In the genomic region with DNA sequence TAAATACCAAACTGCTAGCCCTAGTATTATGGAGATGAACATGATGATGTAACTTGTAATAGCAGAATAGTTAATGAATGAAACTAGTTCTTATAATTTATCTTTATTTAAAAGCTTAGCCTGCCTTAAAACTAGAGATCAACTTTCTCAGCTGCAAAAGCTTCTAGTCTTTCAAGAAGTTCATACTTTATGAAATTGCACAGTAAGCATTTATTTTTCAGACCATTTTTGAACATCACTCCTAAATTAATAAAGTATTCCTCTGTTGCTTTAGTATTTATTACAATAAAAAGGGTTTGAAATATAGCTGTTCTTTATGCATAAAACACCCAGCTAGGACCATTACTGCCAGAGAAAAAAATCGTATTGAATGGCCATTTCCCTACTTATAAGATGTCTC, we compare ENCODE assay signal across 21 cellular contexts.
"Had no signal": no experiment of that assay in that cellular context is flagged by ENCODE, and none has a peak within 500 bp of the region (broad histone marks: within the 10 kb centered on the region; RNA-seq: fewer than 3 reads in every experiment).

No MANE protein-coding gene starts in this region.

- DNase-seq: activated CD4-positive, alpha-beta T cell treated with anti-CD3 and anti-CD28 coated beads for 1 hour; activated CD8-positive, alpha-beta memory T cell treated with anti-CD3 and anti-CD28 coated beads for 24 hours; activated CD8-positive, alpha-beta memory T cell treated with anti-CD3 and anti-CD28 coated beads, Interleukin-2, amount 50 U/mL, for 48 hours; activated naive CD4-positive, alpha-beta T cell; cerebellar nuclear complex; cortex of kidney; foreskin melanocyte; glutamatergic neuron; midbrain; spleen; stimulated activated CD4-positive, alpha-beta T cell treated with anti-CD3 and anti-CD28 coated beads, Interleukin-4, amount 100 ng/mL, for 4 hours; stimulated activated naive B cell treated with anti-CD40 and anti-IgM and Interleukin-4, amounts not matched to agents 10 μg/mL and 1 μg/mL and 100 μg/mL, for 72 hours; T-helper 9 cell; upper lobe of left lung had no signal

- H3K9me3 ChIP-seq: breast epithelium, spleen, thoracic aorta, upper lobe of left lung had no signal

- H3K27ac ChIP-seq: breast epithelium, thoracic aorta, upper lobe of left lung had no signal

- H3K27me3 ChIP-seq: breast epithelium, spleen, upper lobe of left lung had no signal

- H3K27ac Mint-ChIP-seq: nephron had no signal

- ATAC-seq: stimulated activated naive B cell treated with anti-CD40 and anti-IgM and Interleukin-4, amounts not matched to agents 10 μg/mL and 1 μg/mL and 100 μg/mL, for 72 hours had no signal

- H3K27me3 Mint-ChIP-seq: stimulated activated naive B cell treated with anti-CD40 and anti-IgM and Interleukin-4, amounts not matched to agents 10 μg/mL and 1 μg/mL and 100 μg/mL, for 72 hours had no signal

- H3K9me3 Mint-ChIP-seq: nephron; stimulated activated naive B cell treated with anti-CD40 and anti-IgM and Interleukin-4, amounts not matched to agents 10 μg/mL and 1 μg/mL and 100 μg/mL, for 72 hours had no signal

- FAIRE-seq: astrocyte, endometrium, keratinocyte had no signal

- H3K36me3 ChIP-seq: breast epithelium had no signal

- H3K4me1 Mint-ChIP-seq: nephron had no signal

- H3K4me1 ChIP-seq: breast epithelium, spleen, upper lobe of left lung had no signal

- H3K4me3 Mint-ChIP-seq: nephron; stimulated activated naive B cell treated with anti-CD40 and anti-IgM and Interleukin-4, amounts not matched to agents 10 μg/mL and 1 μg/mL and 100 μg/mL, for 72 hours had no signal

- H3K4me3 ChIP-seq: breast epithelium, lung, spleen, thoracic aorta, upper lobe of left lung had no signal
